Comparison of ENCODE assay signal across 2 cellular contexts in the genomic region with DNA sequence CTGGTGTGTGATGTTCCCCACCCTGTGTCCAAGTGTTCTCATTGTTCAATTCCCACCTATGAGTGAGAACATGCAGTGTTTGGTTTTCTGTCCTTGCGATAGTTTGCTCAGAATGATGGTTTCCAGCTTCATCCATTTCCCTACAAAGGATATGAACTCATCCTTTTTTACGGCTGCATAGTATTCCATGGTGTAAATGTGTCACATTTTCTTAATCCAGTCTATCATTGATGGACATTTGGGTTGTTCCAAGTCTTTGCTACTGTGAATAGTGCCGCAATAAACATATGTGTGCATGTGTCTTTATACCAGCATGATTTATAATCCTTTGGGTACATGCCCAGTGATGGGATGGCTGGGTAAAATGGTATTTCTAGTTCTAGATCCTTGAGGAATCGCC. TPM values are rescaled to one million over a fixed set of nuclear protein-coding genes. Genes with fewer than 3 reads are reported as not detected.
"Had no signal": no experiment of that assay in that cellular context is flagged by ENCODE, and none has a peak within 500 bp of the region (broad histone marks: within the 10 kb centered on the region; RNA-seq: fewer than 3 reads in every experiment).

No MANE protein-coding gene starts in this region.

RNA-seq across cellular contexts. Expression of a gene that starts 12.4 kb away (rescaled TPM):
- total RNA-seq: G401, GM12878 had no signal

RNA-seq across cellular contexts. Expression of a gene that starts 34.1 kb away (rescaled TPM):
- total RNA-seq: GM12878 had no signal
- polyA plus RNA-seq: GM12878 had no signal

RNA-seq across cellular contexts. Expression of a gene that starts 40.3 kb away (rescaled TPM):
- total RNA-seq: GM12878 had no signal
- polyA plus RNA-seq: GM12878 had no signal

RNA-seq across cellular contexts. Expression of a gene that starts 54.3 kb away (rescaled TPM):
- total RNA-seq: G401, GM12878 had no signal
- polyA plus RNA-seq: GM12878 had no signal
